30 cellular contexts compared by ENCODE assay signal in genomic region chr12:75727577-75727976, GRCh38.
DNase-seq lines count a peak whose midpoint lies in the region; ATAC-seq and TF ChIP-seq lines count a peak whose summit lies in the region.
"Had no signal": no experiment of that assay in that cellular context is flagged by ENCODE, and none has a peak within 500 bp of the region (broad histone marks: within the 10 kb centered on the region; RNA-seq: fewer than 3 reads in every experiment).

No MANE protein-coding gene starts in this region.

- POLR2A ChIA-PET in IMR-90 (lab: Charles Lee; ENCODE audit: unreplicated experiment) = no interaction called here

- H2BK5ac ChIP-seq in IMR-90 (ENCODE audit: low read depth, low read length, poor library complexity, severe bottlenecking) = peak overlapping the region; percentile 50

- peaks cover 12% of the 10 kb centered on the region; the same call in 1 of the 2 replicates for H3K9me1 ChIP-seq in IMR-90 (ENCODE audit: insufficient read depth, low read length)

- peaks cover 5% of the 10 kb centered on the region for H3F3A ChIP-seq in neural progenitor cell (ENCODE audit: low read depth)

- H3K36me3 ChIP-seq in IMR-90 (ENCODE audit: control insufficient read depth, insufficient read depth, low read length) = no peaks in the 10 kb centered on the region
- H3K36me3 ChIP-seq in endodermal cell (ENCODE audit: control insufficient read depth, insufficient read depth, low read length) = no peaks in the 10 kb centered on the region
- H3K36me3 ChIP-seq in neural progenitor cell = no peaks in the 10 kb centered on the region
- H3K36me3 ChIP-seq: BLaER1, colonic mucosa had no signal

- no peak overlapping the region for H3K9ac ChIP-seq in IMR-90 (ENCODE audit: low read depth, low read length)
- H3K9ac ChIP-seq in endodermal cell (ENCODE audit: extremely low read depth, low read length, poor library complexity, severe bottlenecking) = no peak overlapping the region
- H3K9ac ChIP-seq in neural progenitor cell = no peak overlapping the region
- H3K9ac ChIP-seq: BLaER1 had no signal

- H3K27ac ChIP-seq in IMR-90 (ENCODE audit: insufficient read depth, low read length) (peak overlapping the region; percentile 62; the same call in 1 of the 2 replicates), endodermal cell (ENCODE audit: low read depth, low read length) (no peak overlapping the region), neural progenitor cell (peak overlapping the region; percentile 61)
- H3K27ac ChIP-seq: BLaER1, colonic mucosa, HL-60, psoas muscle, VCaP had no signal

- peak overlapping the region; percentile 60 for H4K91ac ChIP-seq in IMR-90 (ENCODE audit: insufficient read depth, low read depth, low read length)

- H2AFZ ChIP-seq in IMR-90 (replicated peaks; ENCODE audit: low read length, poor library complexity) (peak overlapping the region; percentile 54), neural progenitor cell (replicated peaks) (peak overlapping the region; percentile 87)

- no peak overlapping the region for H3K4me3 ChIP-seq in IMR-90 (ENCODE audit: insufficient read depth, low read depth, low read length)
- no peak overlapping the region for H3K4me3 ChIP-seq in endodermal cell (ENCODE audit: low read length)
- H3K4me3 ChIP-seq in neural progenitor cell = no peak overlapping the region
- H3K4me3 ChIP-seq: BLaER1, colonic mucosa, psoas muscle had no signal

- peak overlapping the region; percentile 90 for H3K14ac ChIP-seq in IMR-90 (replicated peaks; ENCODE audit: low read depth, low read length)

- dilution Hi-C loops in IMR-90 (cut with HindIII; ENCODE audit: low sequenced_read_pairs, unreplicated experiment) = no loop called here

- peaks cover 0 to 13% of the 10 kb centered on the region in 2 experiments; a peak in 2 of 4 replicates for H3K79me1 ChIP-seq in IMR-90 (ENCODE audit: low read depth in 1 of 2, low read length in 2 of 2)

- no peak overlapping the region for H3K23ac ChIP-seq in IMR-90 (ENCODE audit: low read depth, low read length)

- H3K9me3 ChIP-seq in IMR-90 (ENCODE audit: control insufficient read depth, insufficient read depth, low read length) (no peaks in the 10 kb centered on the region), endodermal cell (ENCODE audit: control insufficient read depth, low read length) (peaks cover 12% of the 10 kb centered on the region), neural progenitor cell (ENCODE audit: low read depth) (no peaks in the 10 kb centered on the region)
- H3K9me3 ChIP-seq: BLaER1, colonic mucosa, psoas muscle had no signal

- CTCF ChIA-PET in Calu3 (lab: Charles Lee) (interaction anchor here (1.2 kb wide), 1 partner anchor 313 kb away, joined by 6 read pairs; no protein-coding TSS in a partner anchor), IMR-90 (lab: Yijun Ruan, JAX) (no interaction called here)

- H3K4me2 ChIP-seq in IMR-90 (ENCODE audit: low read depth, low read length) = no peak overlapping the region
- peak overlapping the region; percentile 11 for H3K4me2 ChIP-seq in neural progenitor cell
- H3K4me2 ChIP-seq: BLaER1 had no signal

- H3K4me1 Mint-ChIP-seq in Calu3 (ENCODE audit: low read depth, unreplicated experiment) (peaks cover 41% of the 10 kb centered on the region), endodermal cell (peaks cover 27% of the 10 kb centered on the region), neural progenitor cell (peaks cover 33% of the 10 kb centered on the region)
- peaks cover 16% of the 10 kb centered on the region for H3K4me1 Mint-ChIP-seq in activated T-cell treated with anti-CD3 and anti-CD28 coated beads, Interleukin-2, amount 50 U/mL, for 24 hours (ENCODE audit: low read depth)

- peak overlapping the region; percentile 96; the same call in 2 of the 3 replicates for H2BK15ac ChIP-seq in IMR-90 (ENCODE audit: low read depth, low read length)

- no peaks in the 10 kb centered on the region for H3K79me2 ChIP-seq in neural progenitor cell (ENCODE audit: low read depth)

- H2AK5ac ChIP-seq in IMR-90 (ENCODE audit: low read depth, low read length) = peak overlapping the region; percentile 80

- H3K4me1 ChIP-seq in IMR-90 (ENCODE audit: control insufficient read depth, insufficient read depth, low read length) (peaks cover 20% of the 10 kb centered on the region), endodermal cell (ENCODE audit: control insufficient read depth, insufficient read depth, low read length) (no peaks in the 10 kb centered on the region), neural progenitor cell (peaks cover 9% of the 10 kb centered on the region)

- peak overlapping the region; percentile 87 for H3K4ac ChIP-seq in IMR-90 (ENCODE audit: low read depth, low read length)

- intact Hi-C loops in Calu3 (cut with micrococcal nuclease; ENCODE audit: unreplicated experiment) = no loop called here
- intact Hi-C loops in IMR-90 (cut with micrococcal nuclease) = no loop called here
- intact Hi-C loops in cardiac septum (cut with DNase I) = loop anchor here (10.0 kb wide), 1 partner anchor 97 kb away; no protein-coding TSS in a partner anchor

- no TSS peak for BruUV-seq in Calu3 (replicated peaks; lab: Mats Ljungman, UMichigan)
- BruUV-seq in IMR-90 (replicated peaks; lab: Mats Ljungman, UMichigan) = no TSS peak

- no peak for TF ChIP-seq POLR2A in IMR-90 (IDR thresholded peaks at IDR 0.05; ENCODE audit: low read depth, low read length)

- peak overlapping the region; percentile 89 for H3K18ac ChIP-seq in IMR-90 (ENCODE audit: low read depth, low read length)

- peak overlapping the region; percentile 35 to 82 for H4K8ac ChIP-seq in IMR-90 (ENCODE audit: low read depth in 2 of 2, low read length in 2 of 2)

- H3K4me3 Mint-ChIP-seq in Calu3 (ENCODE audit: low read depth, unreplicated experiment) (no peak overlapping the region), endodermal cell (no peak overlapping the region), neural progenitor cell (peak overlapping the region; percentile 5)
- no peak overlapping the region for H3K4me3 Mint-ChIP-seq in activated T-cell treated with anti-CD3 and anti-CD28 coated beads, Interleukin-2, amount 50 U/mL, for 24 hours
- H3K4me3 Mint-ChIP-seq: memory B cell; stimulated activated effector memory CD8-positive, alpha-beta T cell treated with anti-CD3 and anti-CD28 coated beads, Interleukin-12 subunit alpha, Interleukin-12 subunit beta, amount 100 ng/mL, for 72 hours; type B pancreatic cell had no signal

- TF ChIP-seq CTCF in Calu3 (IDR thresholded peaks at IDR 0.05; ENCODE audit: unreplicated experiment) (no peak), IMR-90 (conservative IDR thresholded peaks at IDR 0.05; ENCODE audit: low read depth, low read length) (no peak), endodermal cell (conservative IDR thresholded peaks at IDR 0.05) (peak; percentile 47), neural progenitor cell (IDR thresholded peaks at IDR 0.05) (peak; percentile 6)

- WGBS in IMR-90 (ENCODE audit: extremely low coverage in 2 of 2, insufficient read length in 1 of 2), 2 experiments = 83% methylated on average over 1 of the region's 2 CpGs; no CpG with 5 or more reads in 1 of the 2 experiments
- WGBS in endodermal cell (ENCODE audit: insufficient coverage in 1 of 2, insufficient read length in 1 of 2), 2 experiments = 45 to 68% methylated on average over 1 to 2 of the region's 2 CpGs

- H2BK20ac ChIP-seq in IMR-90 (ENCODE audit: low read depth, low read length) = peak overlapping the region; percentile 96

- in situ Hi-C loops in IMR-90 (cut with MboI; ENCODE audit: low sequenced_read_pairs) = no loop called here

- ATAC-seq in IMR-90 (ENCODE audit: low read depth) = no peak
- ATAC-seq in GM19463 (IDR thresholded peaks at IDR 0.05; ENCODE audit: unreplicated experiment) = no peak
- no peak for ATAC-seq in HG03280 (IDR thresholded peaks at IDR 0.05; ENCODE audit: unreplicated experiment)
- ATAC-seq: activated naive CD4-positive, alpha-beta T cell treated with anti-CD3 and anti-CD28 coated beads, Interleukin-2, amount 50 U/mL, for 72 hours; left lobe of liver; psoas muscle; stimulated activated effector memory CD8-positive, alpha-beta T cell treated with anti-CD3 and anti-CD28 coated beads, Interleukin-12 subunit alpha, Interleukin-12 subunit beta, amount 100 ng/mL, for 72 hours had no signal

- H2AK9ac ChIP-seq in IMR-90 (replicated peaks; ENCODE audit: low read depth, low read length, poor library complexity) = no peak overlapping the region

- H4K20me1 ChIP-seq in IMR-90 (ENCODE audit: insufficient read depth, low read length) (no peaks in the 10 kb centered on the region), neural progenitor cell (ENCODE audit: low read depth) (no peaks in the 10 kb centered on the region)
- H4K20me1 ChIP-seq: BLaER1 had no signal

- H3K9me3 Mint-ChIP-seq in Calu3 (ENCODE audit: low read depth, unreplicated experiment) (no peaks in the 10 kb centered on the region), endodermal cell (peaks cover 3% of the 10 kb centered on the region), neural progenitor cell (peaks cover 5% of the 10 kb centered on the region)
- H3K9me3 Mint-ChIP-seq in activated T-cell treated with anti-CD3 and anti-CD28 coated beads, Interleukin-2, amount 50 U/mL, for 24 hours = peaks cover under 1% of the 10 kb centered on the region
- H3K9me3 Mint-ChIP-seq: memory B cell had no signal

- DNase-seq in Calu3 = no peak
- no peak for DNase-seq in IMR-90
- peak; percentile 82 for DNase-seq in endodermal cell
- DNase-seq in neural progenitor cell (ENCODE audit: low spot score) = peak; percentile 59
- DNase-seq in activated T-cell treated with anti-CD3 and anti-CD28 coated beads, Interleukin-2, amount 50 U/mL, for 24 hours = no peak
- no peak for DNase-seq in cardiac septum (ENCODE audit: low spot score)
- DNase-seq: activated CD4-positive, alpha-beta T cell treated with anti-CD3 and anti-CD28 coated beads for 4 hours; colonic mucosa; DMS79; effector CD8-positive, alpha-beta T cell; GF-D8; hypothalamus; NCI-H1694 treated with DMSO at 0.1 percent for 48 hours; NCI-H446 treated with DMSO at 0.1 percent for 48 hours; NCI-H82; nucleus accumbens; psoas muscle; SIG-M5; T1000 had no signal

- peak overlapping the region; percentile 94 for H2BK120ac ChIP-seq in IMR-90 (ENCODE audit: low read depth, low read length)

- no peak overlapping the region for H3K56ac ChIP-seq in IMR-90 (ENCODE audit: extremely low read depth, insufficient read depth, low read length)

- no peak for TF ChIP-seq RAD21 in IMR-90 (IDR thresholded peaks at IDR 0.05; ENCODE audit: low read length)

- H3K27ac Mint-ChIP-seq in Calu3 (ENCODE audit: unreplicated experiment) = peak overlapping the region; percentile 37
- H3K27ac Mint-ChIP-seq in endodermal cell = no peak overlapping the region
- no peak overlapping the region for H3K27ac Mint-ChIP-seq in neural progenitor cell
- no peak overlapping the region for H3K27ac Mint-ChIP-seq in activated T-cell treated with anti-CD3 and anti-CD28 coated beads, Interleukin-2, amount 50 U/mL, for 24 hours
- H3K27ac Mint-ChIP-seq: activated T-helper 2 cell treated with anti-CD3 and anti-CD28 coated beads, Interferon-gamma antibody, Interleukin-2, Interleukin-4, amounts not matched to agents 10 μg/mL and 5 μg/mL and 100 μg/mL, durations not matched to agents 14 hours and 24 hours and 36 hours; memory B cell; stimulated activated effector memory CD8-positive, alpha-beta T cell treated with anti-CD3 and anti-CD28 coated beads, Interleukin-12 subunit alpha, Interleukin-12 subunit beta, amount 100 ng/mL, for 72 hours; type B pancreatic cell had no signal

- H3K36me3 Mint-ChIP-seq in Calu3 (ENCODE audit: insufficient read depth, unreplicated experiment) (peaks cover 11% of the 10 kb centered on the region), endodermal cell (ENCODE audit: low read depth) (no peaks in the 10 kb centered on the region), neural progenitor cell (no peaks in the 10 kb centered on the region)
- H3K36me3 Mint-ChIP-seq in activated T-cell treated with anti-CD3 and anti-CD28 coated beads, Interleukin-2, amount 50 U/mL, for 24 hours (ENCODE audit: low read depth) = no peaks in the 10 kb centered on the region
- H3K36me3 Mint-ChIP-seq: memory B cell; stimulated activated effector memory CD8-positive, alpha-beta T cell treated with anti-CD3 and anti-CD28 coated beads, Interleukin-12 subunit alpha, Interleukin-12 subunit beta, amount 100 ng/mL, for 72 hours had no signal

- H3K27me3 Mint-ChIP-seq in Calu3 (ENCODE audit: unreplicated experiment) (no peaks in the 10 kb centered on the region), endodermal cell (ENCODE audit: insufficient read depth) (no peaks in the 10 kb centered on the region), neural progenitor cell (ENCODE audit: insufficient read depth, low read depth) (no peaks in the 10 kb centered on the region)
- H3K27me3 Mint-ChIP-seq in activated T-cell treated with anti-CD3 and anti-CD28 coated beads, Interleukin-2, amount 50 U/mL, for 24 hours = no peaks in the 10 kb centered on the region
- H3K27me3 Mint-ChIP-seq: memory B cell, type B pancreatic cell had no signal

- H4K5ac ChIP-seq in IMR-90 (ENCODE audit: low read depth, low read length) = peak overlapping the region; percentile 81

- H3K27me3 ChIP-seq in IMR-90 (ENCODE audit: control insufficient read depth, insufficient read depth, low read length) = no peaks in the 10 kb centered on the region
- H3K27me3 ChIP-seq in endodermal cell (ENCODE audit: control insufficient read depth, insufficient read depth, low read length, poor library complexity, severe bottlenecking) = no peaks in the 10 kb centered on the region
- no peaks in the 10 kb centered on the region for H3K27me3 ChIP-seq in neural progenitor cell
- H3K27me3 ChIP-seq: BLaER1, colonic mucosa had no signal

Comparison
In these comparisons a context has a peak if more than half of its experiments do, and no peak if none do; other contexts are left out.
1. DNase-seq: peak in endodermal cell (single experiment) and neural progenitor cell (single experiment); none in Calu3 (single experiment), IMR-90 (single experiment), activated T-cell treated with anti-CD3 and anti-CD28 coated beads, Interleukin-2, amount 50 U/mL, for 24 hours (single experiment) and cardiac septum (single experiment).
2. CTCF ChIP-seq: peak in endodermal cell (single experiment) and neural progenitor cell (single experiment); none in Calu3 (single experiment) and IMR-90 (single experiment).